ENCODE assay signal across 24 cellular contexts in the genomic region with DNA sequence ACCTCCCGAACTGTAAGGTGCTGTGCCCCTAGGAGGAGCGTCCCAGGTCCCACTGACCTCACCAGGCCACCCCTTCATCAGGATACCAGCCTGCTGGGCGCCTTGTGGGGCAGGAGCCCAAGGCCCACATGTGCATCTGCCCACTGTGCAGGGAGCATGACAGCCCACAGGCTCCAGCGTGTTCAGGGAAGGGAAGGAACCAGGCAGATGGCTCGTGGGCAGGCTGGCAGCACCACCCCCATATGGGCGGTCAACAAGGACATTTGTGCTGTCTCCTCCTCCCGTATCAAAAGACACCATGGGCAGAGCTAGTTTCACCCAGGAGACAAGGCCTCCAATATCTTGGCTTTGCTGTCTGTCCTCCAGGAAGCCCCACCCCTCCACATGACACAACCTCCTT.
DNase-seq lines count a peak whose midpoint lies in the region; ATAC-seq, FAIRE-seq and TF ChIP-seq lines count a peak whose summit lies in the region.
"Had no signal": no experiment of that assay in that cellular context is flagged by ENCODE, and none has a peak within 500 bp of the region (broad histone marks: within the 10 kb centered on the region; RNA-seq: fewer than 3 reads in every experiment).

No MANE protein-coding gene starts in this region.

- intact Hi-C loops in dorsolateral prefrontal cortex (cut with DNase I) = no loop called here

- H3K4me3 ChIP-seq in cardiac muscle cell (no peak overlapping the region), right atrium auricular region (no peak overlapping the region), dorsolateral prefrontal cortex (no peak overlapping the region)
- H3K4me3 ChIP-seq: BLaER1, GM12878, GM23338, HAP-1, Peyer's patch, SK-N-MC had no signal

- TF ChIP-seq CTCF in cardiac muscle cell (IDR thresholded peaks at IDR 0.05; ENCODE audit: low read depth, low read length) = no peak
- no peak for TF ChIP-seq CTCF in right atrium auricular region (IDR thresholded peaks at IDR 0.05)
- no peak for TF ChIP-seq CTCF in dorsolateral prefrontal cortex (IDR thresholded peaks at IDR 0.05 in 54 of 56, conservative IDR thresholded peaks at IDR 0.05 in 2 of 56; ENCODE audit: low read depth in 1 of 56, partially characterized antibody in 56 of 56)

- H3K36me3 ChIP-seq in cardiac muscle cell (no peaks in the 10 kb centered on the region), right atrium auricular region (no peaks in the 10 kb centered on the region)
- H3K36me3 ChIP-seq: BLaER1, HAP-1, Peyer's patch had no signal

- H3K9me3 ChIP-seq in cardiac muscle cell (ENCODE audit: low read depth) (no peaks in the 10 kb centered on the region), right atrium auricular region (peaks cover 0 to 13% of the 10 kb centered on the region in 2 donors)
- H3K9me3 ChIP-seq: HAP-1 had no signal

- ATAC-seq in GM19328 (IDR thresholded peaks at IDR 0.05; ENCODE audit: unreplicated experiment) = no peak
- ATAC-seq: GM12878, GM23338 had no signal

- DNase-seq in cardiac muscle cell (ENCODE audit: low read depth in 1 of 2, low spot score in 1 of 2) (no peak), right atrium auricular region (ENCODE audit: low spot score) (no peak), dorsolateral prefrontal cortex (peak in 8 of 10 donors; percentile 30 to 85 (median 72)), occipital lobe (lab: John Stamatoyannopoulos, UW) (peak; percentile 59), HTR-8/SVneo (ENCODE audit: insufficient read length, low spot score) (no peak)
- DNase-seq in activated naive CD4-positive, alpha-beta T cell (lab: John Stamatoyannopoulos, UW) = no peak
- DNase-seq: 8988T; ACHN; CD4-positive, CD25-positive, alpha-beta regulatory T cell; DMS53; GDM1; HFFc6; MM.1S; NCI-H1417; NCI-H526; Peyer's patch; SIG-M5 had no signal

- H3K27me3 ChIP-seq in cardiac muscle cell (no peaks in the 10 kb centered on the region), right atrium auricular region (no peaks in the 10 kb centered on the region), dorsolateral prefrontal cortex (peaks cover 0 to 4% (median 0%) of the 10 kb centered on the region in 45 donors)
- H3K27me3 ChIP-seq: BLaER1, Peyer's patch had no signal

- FAIRE-seq in HTR-8/SVneo (lab: Jason Lieb, UNC) = no peak
- FAIRE-seq: GM12878 had no signal

- H3K27ac ChIP-seq in cardiac muscle cell = peak overlapping the region; percentile 2
- no peak overlapping the region for H3K27ac ChIP-seq in right atrium auricular region
- peak overlapping the region in 34 of 59 donors; percentile 6 to 84 (median 59) for H3K27ac ChIP-seq in dorsolateral prefrontal cortex
- H3K27ac ChIP-seq: BLaER1, KMS-11, Peyer's patch, SK-N-MC had no signal

- H3K4me1 ChIP-seq in cardiac muscle cell (ENCODE audit: low read depth) (peaks cover 7% of the 10 kb centered on the region), right atrium auricular region (no peaks in the 10 kb centered on the region)
- H3K4me1 ChIP-seq: HAP-1, Peyer's patch had no signal

Comparison
In these comparisons a context has a peak if more than half of its experiments do, and no peak if none do; other contexts are left out.
1. H3K27ac ChIP-seq: peak in cardiac muscle cell (single experiment) and dorsolateral prefrontal cortex (34 of 59); none in right atrium auricular region (0 of 2).
2. DNase-seq: peak in dorsolateral prefrontal cortex (8 of 10) and occipital lobe (single experiment); none in cardiac muscle cell (0 of 2), right atrium auricular region (single experiment), HTR-8/SVneo (single experiment) and activated naive CD4-positive, alpha-beta T cell (0 of 4).